9 cellular contexts compared by ENCODE assay signal in genomic region chr3:47227678-47228077, GRCh38. TPM values are rescaled to one million over a fixed set of nuclear protein-coding genes. Genes with fewer than 3 reads are reported as not detected.
DNase-seq lines count a peak whose midpoint lies in the region; ATAC-seq, FAIRE-seq and TF ChIP-seq lines count a peak whose summit lies in the region.
"Had no signal": no experiment of that assay in that cellular context is flagged by ENCODE, and none has a peak within 500 bp of the region (broad histone marks: within the 10 kb centered on the region; RNA-seq: fewer than 3 reads in every experiment).

No MANE protein-coding gene starts in this region.

- H3K27ac ChIP-seq in astrocyte (ENCODE audit: low read depth, low read length), result no peak overlapping the region
- no peak overlapping the region for H3K27ac ChIP-seq in foreskin keratinocyte

- H3K4me1 Mint-ChIP-seq in astrocyte (ENCODE audit: low read depth, unreplicated experiment), result peaks cover 16% of the 10 kb centered on the region
- H3K4me1 Mint-ChIP-seq in stimulated activated memory B cell treated with anti-CD40 and anti-IgM and Interleukin-4, amounts not matched to agents 10 μg/mL and 1 μg/mL and 100 μg/mL, for 72 hours, result peaks cover 38% of the 10 kb centered on the region
- H3K4me1 Mint-ChIP-seq: neural crest cell had no signal

- H3K9me3 Mint-ChIP-seq in astrocyte (ENCODE audit: unreplicated experiment), result peaks cover 3% of the 10 kb centered on the region
- H3K9me3 Mint-ChIP-seq in stimulated activated memory B cell treated with anti-CD40 and anti-IgM and Interleukin-4, amounts not matched to agents 10 μg/mL and 1 μg/mL and 100 μg/mL, for 72 hours, result no peaks in the 10 kb centered on the region
- H3K9me3 Mint-ChIP-seq: neural crest cell had no signal

- FAIRE-seq in GM19239 (lab: Jason Lieb, UNC) (peak; percentile 71), astrocyte (lab: Jason Lieb, UNC) (no peak)

- no peak overlapping the region for H2AFZ ChIP-seq in astrocyte (ENCODE audit: low read depth, low read length)

- H3K4me3 Mint-ChIP-seq in astrocyte (ENCODE audit: unreplicated experiment), result no peak overlapping the region
- H3K4me3 Mint-ChIP-seq in stimulated activated memory B cell treated with anti-CD40 and anti-IgM and Interleukin-4, amounts not matched to agents 10 μg/mL and 1 μg/mL and 100 μg/mL, for 72 hours, result peak overlapping the region; percentile 13
- H3K4me3 Mint-ChIP-seq: neural crest cell had no signal

- TF ChIP-seq CTCF in astrocyte (IDR thresholded peaks at IDR 0.05; ENCODE audit: insufficient read depth, low read depth, low read length) (no peak), foreskin keratinocyte (conservative IDR thresholded peaks at IDR 0.05) (no peak)

- no peak overlapping the region for H3K4me3 ChIP-seq in astrocyte (ENCODE audit: insufficient read depth, low read depth, low read length)

- no peaks in the 10 kb centered on the region for H3K27me3 Mint-ChIP-seq in astrocyte (ENCODE audit: low read depth, unreplicated experiment)
- H3K27me3 Mint-ChIP-seq in stimulated activated memory B cell treated with anti-CD40 and anti-IgM and Interleukin-4, amounts not matched to agents 10 μg/mL and 1 μg/mL and 100 μg/mL, for 72 hours, result no peaks in the 10 kb centered on the region

- no peak overlapping the region for H3K4me2 ChIP-seq in astrocyte (ENCODE audit: low read length)

- H3K9ac ChIP-seq in astrocyte (ENCODE audit: low read length), result no peak overlapping the region

- no peaks in the 10 kb centered on the region for H3K9me3 ChIP-seq in astrocyte (ENCODE audit: insufficient read depth, low read depth, low read length)

- no peaks in the 10 kb centered on the region for H3K79me2 ChIP-seq in astrocyte (ENCODE audit: insufficient read depth, low read length)

- DNase-seq in GM19239 (ENCODE audit: insufficient read length, low spot score) (no peak), astrocyte (ENCODE audit: low read depth) (no peak), foreskin keratinocyte (no peak), NCI-H2227 treated with DMSO at 0.1 percent for 48 hours (lab: John Stamatoyannopoulos, UW) (no peak), GOT3 (lab: John Stamatoyannopoulos, UW) (no peak)
- no peak for DNase-seq in stimulated activated CD4-positive, alpha-beta T cell treated with anti-CD3 and anti-CD28 coated beads, Interleukin-4, amount 100 ng/mL, for 24 hours

- ATAC-seq in HG03064 (IDR thresholded peaks at IDR 0.05; ENCODE audit: low read depth, unreplicated experiment) (peak; percentile 47), foreskin keratinocyte (no peak)
- ATAC-seq in stimulated activated memory B cell treated with anti-CD40 and anti-IgM and Interleukin-4, amounts not matched to agents 10 μg/mL and 1 μg/mL and 100 μg/mL, for 72 hours, result peak; percentile 96

- peak overlapping the region; percentile 47 for H3K27ac Mint-ChIP-seq in astrocyte (ENCODE audit: unreplicated experiment)
- peak overlapping the region; percentile 85 for H3K27ac Mint-ChIP-seq in stimulated activated memory B cell treated with anti-CD40 and anti-IgM and Interleukin-4, amounts not matched to agents 10 μg/mL and 1 μg/mL and 100 μg/mL, for 72 hours

- no peaks in the 10 kb centered on the region for H3K27me3 ChIP-seq in astrocyte (ENCODE audit: insufficient read depth, low read length)
- H3K27me3 ChIP-seq in foreskin keratinocyte, result no peaks in the 10 kb centered on the region

- no peaks in the 10 kb centered on the region for H3K36me3 ChIP-seq in astrocyte (ENCODE audit: insufficient read depth, low read length)

- H3K36me3 Mint-ChIP-seq in astrocyte (ENCODE audit: low read depth, unreplicated experiment), result peaks cover 14% of the 10 kb centered on the region
- H3K36me3 Mint-ChIP-seq in stimulated activated memory B cell treated with anti-CD40 and anti-IgM and Interleukin-4, amounts not matched to agents 10 μg/mL and 1 μg/mL and 100 μg/mL, for 72 hours, result no peaks in the 10 kb centered on the region

- no peaks in the 10 kb centered on the region for H3K4me1 ChIP-seq in astrocyte (ENCODE audit: insufficient read depth, low read length)
- H3K4me1 ChIP-seq in foreskin keratinocyte, result no peaks in the 10 kb centered on the region

- H4K20me1 ChIP-seq in astrocyte (ENCODE audit: insufficient read depth, low read length), result no peaks in the 10 kb centered on the region

RNA-seq across cellular contexts. Expression of gene KIF9, which starts 54.9 kb away (rescaled TPM):
- total RNA-seq in astrocyte, result 7.5 and 8.1 TPM in 2 replicates
- total RNA-seq in foreskin keratinocyte, result 5.3 and 7.0 TPM in 2 replicates
- polyA plus RNA-seq in foreskin keratinocyte, result 9.7 TPM in 2 replicates

RNA-seq across cellular contexts. Expression of gene KLHL18, which starts 55.1 kb away (rescaled TPM):
- 49.3 and 53.2 TPM in 2 replicates for total RNA-seq in astrocyte
- total RNA-seq in foreskin keratinocyte, result 20.0 and 20.1 TPM in 2 replicates
- polyA plus RNA-seq in foreskin keratinocyte, result 11.7 and 13.1 TPM in 2 replicates
